Comparison of ENCODE assay signal across 26 cellular contexts in the genomic region with DNA sequence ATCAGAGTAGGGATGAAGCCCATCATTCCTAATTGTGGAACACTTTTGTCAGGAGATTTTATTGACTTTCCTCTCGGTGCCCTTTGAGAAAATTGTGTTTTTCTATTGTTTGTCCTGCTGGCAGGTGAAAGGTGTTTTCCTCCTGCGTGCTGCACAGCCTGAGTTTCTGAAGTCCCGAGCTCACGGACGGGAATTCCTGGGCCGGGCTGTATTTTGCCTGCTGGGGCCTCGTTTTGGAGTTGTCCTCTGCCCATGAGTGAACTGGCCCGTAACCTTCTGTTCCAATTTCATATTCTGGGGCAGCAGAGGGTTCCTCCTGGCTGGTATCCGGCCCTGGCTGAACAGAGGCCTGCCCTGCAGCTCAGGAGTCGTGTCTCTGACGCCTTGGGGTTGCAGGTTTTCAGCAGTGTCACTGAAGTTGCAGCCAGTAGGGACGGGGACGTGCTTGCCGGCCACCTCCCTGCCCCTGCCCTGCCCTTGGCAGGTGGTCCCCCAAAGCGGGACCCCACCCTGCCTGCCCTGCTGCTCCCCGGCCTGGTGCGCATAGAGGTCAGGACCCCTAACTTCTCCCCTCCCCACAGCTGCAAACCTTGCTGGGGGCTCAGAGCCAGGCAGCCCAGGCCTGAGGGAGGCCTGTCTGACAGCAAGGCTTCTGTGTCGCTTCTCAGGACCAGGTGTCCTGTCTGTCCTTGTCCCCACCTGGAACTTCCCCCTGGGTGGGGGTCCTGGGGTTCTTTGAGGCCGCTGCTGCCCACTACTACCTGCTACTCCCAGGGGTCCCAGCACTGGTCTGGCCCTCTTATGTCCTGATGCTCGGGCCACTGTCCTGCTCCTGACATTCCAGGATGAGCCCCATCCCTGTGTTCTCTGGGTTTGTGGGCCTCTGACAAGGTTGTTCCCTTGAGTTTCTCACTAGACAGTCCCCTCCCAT. TPM values are rescaled to one million over a fixed set of nuclear protein-coding genes. Genes with fewer than 3 reads are reported as not detected.
A peak's percentile ranks its signal among the peaks of the same experiment; 100 is the strongest.
DNase-seq lines count a peak whose midpoint lies in the region; ATAC-seq, FAIRE-seq and TF ChIP-seq lines count a peak whose summit lies in the region.
"Had no signal": no experiment of that assay in that cellular context is flagged by ENCODE, and none has a peak within 500 bp of the region (broad histone marks: within the 10 kb centered on the region; RNA-seq: fewer than 3 reads in every experiment).

No MANE protein-coding gene starts in this region.

- DNase-seq in AG04450 (ENCODE audit: low read depth, low spot score) (no peak), RWPE1 (ENCODE audit: low spot score) (no peak), left cardiac atrium (peak; percentile 17), neural crest cell (ENCODE audit: low read depth, low spot score) (no peak), H54 (ENCODE audit: insufficient read length, low spot score) (no peak), retina (no peak)
- no peak for DNase-seq in activated effector memory CD4-positive, alpha-beta T cell treated with Interleukin-2 at 50 U/mL for 16 hours
- DNase-seq: CD4-positive, CD25-positive, alpha-beta regulatory T cell; cortex of kidney; GF-D8; hippocampal formation; KG1; NCI-H1092; NCI-H526 treated with DMSO at 0.1 percent for 48 hours; substantia nigra; T-helper 9 cell had no signal

- intact Hi-C loops in left cardiac atrium (cut with DNase I): no loop called here

- no peaks in the 10 kb centered on the region for H3K27me3 Mint-ChIP-seq in neural crest cell (ENCODE audit: low read depth)
- H3K27me3 Mint-ChIP-seq: activated naive CD8-positive, alpha-beta T cell; CD4-positive, CD25-positive, alpha-beta regulatory T cell had no signal

- no peaks in the 10 kb centered on the region for H3K9me3 Mint-ChIP-seq in neural crest cell
- H3K9me3 Mint-ChIP-seq: CD4-positive, CD25-positive, alpha-beta regulatory T cell; memory B cell; nephron had no signal

- peaks cover 11% of the 10 kb centered on the region; the same call in 1 of the 2 replicates for H3K9me3 ChIP-seq in AG04450 (ENCODE audit: control insufficient read depth, insufficient read depth, low read length)
- H3K9me3 ChIP-seq: prostate gland had no signal

- H3K27me3 ChIP-seq in AG04450 (ENCODE audit: control insufficient read depth, insufficient read depth, low read length): peaks cover 31% of the 10 kb centered on the region

- peak overlapping the region; percentile 43 for H3K27ac Mint-ChIP-seq in neural crest cell (ENCODE audit: unreplicated experiment)
- H3K27ac Mint-ChIP-seq: activated naive CD8-positive, alpha-beta T cell; CD4-positive, CD25-positive, alpha-beta regulatory T cell; memory B cell had no signal

- TF ChIP-seq CTCF in AG04450 (IDR thresholded peaks at IDR 0.05; ENCODE audit: low read depth, low read length): no peak
- no peak for TF ChIP-seq CTCF in RWPE1 (conservative IDR thresholded peaks at IDR 0.05; ENCODE audit: low read depth)
- TF ChIP-seq CTCF in neural crest cell (conservative IDR thresholded peaks at IDR 0.05): no peak

- H3K4me3 ChIP-seq in AG04450 (ENCODE audit: low read depth, low read length): no peak overlapping the region
- H3K4me3 ChIP-seq: prostate gland had no signal

- TF ChIP-seq POLR2A in H54 (IDR thresholded peaks at IDR 0.05; ENCODE audit: low read depth, low read length): no peak

- POLR2A ChIA-PET in AG04450 (lab: Yijun Ruan, JAX) (no interaction called here), RWPE1 (lab: Yijun Ruan, JAX; ENCODE audit: low non-redundant PET) (no interaction called here)

- ATAC-seq in left cardiac atrium: no peak
- ATAC-seq in HG03342 (IDR thresholded peaks at IDR 0.05; ENCODE audit: unreplicated experiment): no peak
- ATAC-seq: activated CD4-positive, CD25-positive, alpha-beta regulatory T cell treated with anti-CD3 and anti-CD28 coated beads, Interleukin-2, amount 50 U/mL, for 24 hours; HCT116 had no signal

- no peak for FAIRE-seq in H54 (lab: Jason Lieb, UNC)
- FAIRE-seq: endometrium, GM12892, islet of Langerhans had no signal

- H3K4me3 Mint-ChIP-seq in neural crest cell: no peak overlapping the region
- H3K4me3 Mint-ChIP-seq: activated naive CD8-positive, alpha-beta T cell; CD4-positive, CD25-positive, alpha-beta regulatory T cell; memory B cell; nephron had no signal

- peak overlapping the region; percentile 21 for H3K27ac ChIP-seq in AG04450 (ENCODE audit: low read depth, low read length)
- H3K27ac ChIP-seq in RWPE1: peak overlapping the region; percentile 9
- H3K27ac ChIP-seq: prostate gland had no signal

- peaks cover 7% of the 10 kb centered on the region for H3K4me1 Mint-ChIP-seq in neural crest cell
- H3K4me1 Mint-ChIP-seq: CD4-positive, CD25-positive, alpha-beta regulatory T cell had no signal

- CTCF ChIA-PET in AG04450 (lab: Charles Lee): no interaction called here
- CTCF ChIA-PET in RWPE1 (lab: Yijun Ruan, JAX): no interaction called here

- H3K36me3 Mint-ChIP-seq in neural crest cell (ENCODE audit: low read depth): no peaks in the 10 kb centered on the region
- H3K36me3 Mint-ChIP-seq: activated naive CD8-positive, alpha-beta T cell; CD4-positive, CD25-positive, alpha-beta regulatory T cell; memory B cell had no signal

RNA-seq across cellular contexts. Expression of a gene that starts 49.0 kb away (rescaled TPM):
- 11.4 and 11.9 TPM in 2 replicates for polyA plus RNA-seq in AG04450 (2011; rRNA removed)
- polyA minus RNA-seq in AG04450 (2011; rRNA and poly(A)+ RNA removed): 7.7 and 8.6 TPM in 2 replicates
- total RNA-seq in left cardiac atrium (10 to 100 TPM; 26.1 to 28.6 TPM), neural crest cell (40.5 and 42.3 TPM in 2 replicates)
